In the genomic region with DNA sequence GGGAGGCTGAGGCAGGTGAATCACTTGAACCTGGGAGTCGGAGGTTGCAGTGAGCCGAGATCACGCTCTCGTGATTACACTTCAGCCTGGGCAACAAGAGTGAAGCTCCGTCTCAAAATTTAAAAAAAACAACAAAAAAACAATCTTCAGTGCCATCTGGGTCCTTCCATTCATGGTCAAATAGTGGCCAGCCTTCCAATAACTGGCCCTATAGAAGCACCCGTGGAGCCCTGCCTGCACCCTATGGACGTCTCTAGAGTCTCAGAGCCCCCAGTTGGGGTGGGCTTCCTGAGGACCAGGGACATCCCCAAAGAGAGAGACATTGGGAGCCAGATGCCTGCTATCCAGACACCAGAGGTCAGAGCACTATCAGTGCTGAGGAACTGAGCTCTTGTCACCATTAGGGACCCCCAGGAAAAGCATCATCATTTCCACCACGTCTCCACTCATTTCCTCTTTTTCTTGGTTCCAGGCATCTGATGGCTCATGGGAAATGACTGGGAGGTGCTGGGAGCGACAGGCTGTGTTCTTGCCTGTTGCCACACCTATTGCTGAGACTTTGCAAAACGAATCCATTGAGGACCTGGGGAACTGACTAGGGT, we compare ENCODE assay signal across 2 cellular contexts.
TF ChIP-seq lines count a peak whose summit lies in the region.

No MANE protein-coding gene starts in this region.

TF ChIP-seq in HEK293, 187 proteins besides CTCF, POLR2A, EP300 and RAD21:
- TF ChIP-seq ZNF549 (tag by site-specific recombination; IDR thresholded peaks at IDR 0.05) (no peak), ZNF529 (tag by site-specific recombination; IDR thresholded peaks at IDR 0.05; ENCODE audit: insufficient replicate concordance) (no peak), ZFP37 (tag by site-specific recombination; IDR thresholded peaks at IDR 0.05) (no peak), SCRT2 (tag by site-specific recombination; IDR thresholded peaks at IDR 0.05) (0 out of 2 replicates have a peak, but pooled peaks have one; percentile 24), ATF2 (tag by site-specific recombination; IDR thresholded peaks at IDR 0.05; ENCODE audit: low read depth) (no peak), ZNF768 (tag by site-specific recombination; IDR thresholded peaks at IDR 0.05) (no peak)

TF ChIP-seq in K562, 482 proteins besides CTCF, POLR2A, EP300 and RAD21:
- TF ChIP-seq, protein P1, sequence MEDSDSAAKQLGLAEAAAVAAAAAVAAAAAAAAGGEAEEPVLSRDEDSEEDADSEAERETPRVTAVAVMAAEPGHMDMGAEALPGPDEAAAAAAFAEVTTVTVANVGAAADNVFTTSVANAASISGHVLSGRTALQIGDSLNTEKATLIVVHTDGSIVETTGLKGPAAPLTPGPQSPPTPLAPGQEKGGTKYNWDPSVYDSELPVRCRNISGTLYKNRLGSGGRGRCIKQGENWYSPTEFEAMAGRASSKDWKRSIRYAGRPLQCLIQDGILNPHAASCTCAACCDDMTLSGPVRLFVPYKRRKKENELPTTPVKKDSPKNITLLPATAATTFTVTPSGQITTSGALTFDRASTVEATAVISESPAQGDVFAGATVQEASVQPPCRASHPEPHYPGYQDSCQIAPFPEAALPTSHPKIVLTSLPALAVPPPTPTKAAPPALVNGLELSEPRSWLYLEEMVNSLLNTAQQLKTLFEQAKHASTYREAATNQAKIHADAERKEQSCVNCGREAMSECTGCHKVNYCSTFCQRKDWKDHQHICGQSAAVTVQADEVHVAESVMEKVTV (CRISPR knock-in tag; IDR thresholded peaks at IDR 0.05): no peak
- TF ChIP-seq SPI1 (IDR thresholded peaks at IDR 0.05; ENCODE audit: borderline replicate concordance, low read depth, low read length): peak; percentile 73
